ENCODE assay signal across 8 cellular contexts in genomic region chr1:230867903-230868735, GRCh38. TPM values are rescaled to one million over a fixed set of nuclear protein-coding genes. Genes with fewer than 3 reads are reported as not detected.
DNase-seq lines count a peak whose midpoint lies in the region; ATAC-seq, FAIRE-seq and TF ChIP-seq lines count a peak whose summit lies in the region.

A gene with protein sequence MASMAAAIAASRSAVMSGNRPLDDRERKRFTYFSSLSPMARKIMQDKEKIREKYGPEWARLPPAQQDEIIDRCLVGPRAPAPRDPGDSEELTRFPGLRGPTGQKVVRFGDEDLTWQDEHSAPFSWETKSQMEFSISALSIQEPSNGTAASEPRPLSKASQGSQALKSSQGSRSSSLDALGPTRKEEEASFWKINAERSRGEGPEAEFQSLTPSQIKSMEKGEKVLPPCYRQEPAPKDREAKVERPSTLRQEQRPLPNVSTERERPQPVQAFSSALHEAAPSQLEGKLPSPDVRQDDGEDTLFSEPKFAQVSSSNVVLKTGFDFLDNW (minus strand): TSS chr1:230868521. CDS start chr1:230868512, 9 bp downstream.

- ATAC-seq in GM19351 (IDR thresholded peaks at IDR 0.05; ENCODE audit: unreplicated experiment) (peak; percentile 81), HG03460 (IDR thresholded peaks at IDR 0.05; ENCODE audit: unreplicated experiment) (peak; percentile 82)

- H3K9me3 ChIP-seq in Peyer's patch (no peaks in the 10 kb centered on the region), neutrophil (no peaks in the 10 kb centered on the region)

- peaks cover 37 to 51% (median 49%) of the 10 kb centered on the region in 3 donors for H3K27me3 Mint-ChIP-seq in CD14-positive monocyte (ENCODE audit: low read depth in 3 of 3)

- peaks cover 4 to 6% of the 10 kb centered on the region in 2 donors for H3K36me3 Mint-ChIP-seq in CD14-positive monocyte

- peak within 1 kb of the TSS; percentile 78 to 98 (median 87) for H3K4me3 ChIP-seq in Peyer's patch
- H3K4me3 ChIP-seq in neutrophil (ENCODE audit: low read depth in 1 of 2, low read length in 1 of 2), result peak within 1 kb of the TSS; percentile 68 to 71

- H3K9me3 Mint-ChIP-seq in CD14-positive monocyte, result peaks cover 0 to 6% (median 4%) of the 10 kb centered on the region in 7 donors

- H3K27me3 ChIP-seq in Peyer's patch (no peaks in the 10 kb centered on the region), neutrophil (peaks cover 93% of the 10 kb centered on the region)

- intact Hi-C loops in CD14-positive monocyte (cut with micrococcal nuclease), result loop anchor here in 1 of 2 donors (5.0 kb wide), 1 partner anchor 109 kb away; the partner anchor contains the start of genes ARV1 and TTC13

- H3K4me1 ChIP-seq in Peyer's patch, result peaks cover 0 to 22% (median 3%) of the 10 kb centered on the region in 4 donors
- H3K4me1 ChIP-seq in neutrophil (ENCODE audit: control insufficient read depth in 1 of 2, insufficient read depth in 1 of 2, low read depth in 1 of 2, low read length in 1 of 2), result peaks cover 12% of the 10 kb centered on the region in 2 experiments

- H3K27ac ChIP-seq in Peyer's patch (peak within 1 kb of the TSS; percentile 58 to 82 (median 76)), neutrophil (no peak within 1 kb of the TSS), substantia nigra (ENCODE audit: low read depth, low read length, poor library complexity, severe bottlenecking) (peak within 1 kb of the TSS; percentile 94)

- TF ChIP-seq CTCF in CD14-positive monocyte (IDR thresholded peaks at IDR 0.05) (no peak), Peyer's patch (IDR thresholded peaks at IDR 0.05) (no peak), neutrophil (IDR thresholded peaks at IDR 0.05) (no peak)

- FAIRE-seq in frontal cortex (lab: Jason Lieb, UNC), result no peak

- peak within 1 kb of the TSS in 4 of 7 donors; percentile 50 to 85 (median 70) for H3K27ac Mint-ChIP-seq in CD14-positive monocyte

- DNase-seq in CD14-positive monocyte (ENCODE audit: low spot score), result peak; percentile 63
- peak; percentile 66 to 91 (median 84) for DNase-seq in Peyer's patch
- DNase-seq in activated gamma-delta T cell (lab: John Stamatoyannopoulos, UW), result peak; percentile 59
- DNase-seq in frontal cortex (ENCODE audit: low spot score in 2 of 2), result peak; percentile 87 to 90
- peak in 48 of 49 donors; percentile 32 to 92 (median 80) for DNase-seq in substantia nigra (lab: John Stamatoyannopoulos, UW)

- H3K4me1 Mint-ChIP-seq in CD14-positive monocyte, result peaks cover 15% of the 10 kb centered on the region

- TF ChIP-seq POLR2A in Peyer's patch (IDR thresholded peaks at IDR 0.05), result peak in 1 of 2 donors; percentile 30

- H3K36me3 ChIP-seq in Peyer's patch, result no peaks in the 10 kb centered on the region
- H3K36me3 ChIP-seq in neutrophil, result no peaks in the 10 kb centered on the region

- peak within 1 kb of the TSS; percentile 93 to 95 for H3K4me3 Mint-ChIP-seq in CD14-positive monocyte

RNA-seq across cellular contexts. Expression of the gene that starts here (rescaled TPM):
- 1 to 10 TPM; 1.6 to 2.7 TPM for polyA plus RNA-seq in CD14-positive monocyte
- total RNA-seq in Peyer's patch (10 to 100 TPM; 10.3 to 14.0 (median 11.4) TPM), frontal cortex (16.3 TPM)
